Comparison of ENCODE assay signal across 1 cellular context in genomic region chr3:70882104-70882503, GRCh38.
TF ChIP-seq lines count a peak whose summit lies in the region.

No MANE protein-coding gene starts in this region.

TF ChIP-seq in IMR-90, 13 proteins besides CTCF, POLR2A, EP300 and RAD21:
- TF ChIP-seq CEBPB (IDR thresholded peaks at IDR 0.05; ENCODE audit: low read depth, low read length) (no peak), MAZ (IDR thresholded peaks at IDR 0.05; ENCODE audit: borderline replicate concordance, low read depth, low read length) (no peak), BHLHE40 (IDR thresholded peaks at IDR 0.05; ENCODE audit: low read depth, low read length) (no peak), RCOR1 (IDR thresholded peaks at IDR 0.05; ENCODE audit: insufficient replicate concordance, low read length) (no peak), USF2 (IDR thresholded peaks at IDR 0.05; ENCODE audit: low read depth, low read length) (no peak)
